8 cellular contexts compared by ENCODE assay signal in genomic region chr1:94247146-94248094, GRCh38. TPM values are rescaled to one million over a fixed set of nuclear protein-coding genes. Genes with fewer than 3 reads are reported as not detected.
DNase-seq lines count a peak whose midpoint lies in the region; ATAC-seq, FAIRE-seq and TF ChIP-seq lines count a peak whose summit lies in the region.

No MANE protein-coding gene starts in this region.

- WGBS in A549 (ENCODE audit: missing lambda C conversion rate) = under 1% methylated on average over 16 of the region's 102 CpGs

- H3K36me3 Mint-ChIP-seq in activated T-helper 17 cell treated with anti-CD3 and anti-CD28 coated beads, Interleukin-2, amount 50 U/mL, for 72 hours (ENCODE audit: low read depth) = peaks cover 5% of the 10 kb centered on the region

- H3K4me3 ChIP-seq in A549 (peak overlapping the region; percentile 75), GM12865 (ENCODE audit: low read depth, low read length) (no peak overlapping the region; the same call in 1 of the 2 replicates), osteoblast (ENCODE audit: insufficient read depth, low read length) (peak overlapping the region; percentile 83)

- H3K27me3 Mint-ChIP-seq in activated T-helper 17 cell treated with anti-CD3 and anti-CD28 coated beads, Interleukin-2, amount 50 U/mL, for 72 hours = peaks cover 70% of the 10 kb centered on the region

- no peak for TF ChIP-seq POLR2A in A549 (IDR thresholded peaks at IDR 0.05; ENCODE audit: low read length)

- peaks cover 11% of the 10 kb centered on the region for H3K9me3 Mint-ChIP-seq in activated T-helper 17 cell treated with anti-CD3 and anti-CD28 coated beads, Interleukin-2, amount 50 U/mL, for 72 hours

- H3K36me3 ChIP-seq in osteoblast (ENCODE audit: insufficient read depth, low read length) = no peaks in the 10 kb centered on the region

- H3K27me3 ChIP-seq in osteoblast (ENCODE audit: insufficient read depth, low read length) = no peaks in the 10 kb centered on the region

- H3K79me2 ChIP-seq in osteoblast (ENCODE audit: insufficient read depth, low read length) = peaks cover 44% of the 10 kb centered on the region

- TF ChIP-seq CTCF in A549 (IDR thresholded peaks at IDR 0.05) (0 out of 3 replicates have a peak, but pooled peaks have one; percentile 5), GM12865 (IDR thresholded peaks at IDR 0.05; ENCODE audit: insufficient read depth, low read depth, low read length, missing control alignments) (no peak), osteoblast (IDR thresholded peaks at IDR 0.05; ENCODE audit: extremely low read depth, low read depth, low read length) (no peak)

- H3K9me3 ChIP-seq in A549 (peaks cover under 1% of the 10 kb centered on the region; the same call in 1 of the 3 replicates), osteoblast (ENCODE audit: low read depth, low read length) (no peaks in the 10 kb centered on the region)

- peak overlapping the region; percentile 78 for H3K4me3 Mint-ChIP-seq in activated T-helper 17 cell treated with anti-CD3 and anti-CD28 coated beads, Interleukin-2, amount 50 U/mL, for 72 hours

- CTCF ChIA-PET in A549 (lab: Yijun Ruan, JAX) = interaction anchor here (1.1 to 3.6 kb wide), 6 partner anchors 10 to 202 kb away, joined by 3 to 19 read pairs (median 4); partner anchors contain the start of gene ARHGAP29

- no peaks in the 10 kb centered on the region for H4K20me1 ChIP-seq in osteoblast (ENCODE audit: insufficient read depth, low read length)

- H3K27ac ChIP-seq in A549 = peak overlapping the region; percentile 81 to 98
- H3K27ac ChIP-seq in osteoblast (ENCODE audit: low read depth, low read length) = peak overlapping the region; percentile 87

- peak; percentile 91 to 92 for ATAC-seq in A549
- peak; percentile 82 for ATAC-seq in HG02763 (IDR thresholded peaks at IDR 0.05; ENCODE audit: unreplicated experiment)
- ATAC-seq in activated T-helper 17 cell treated with anti-CD3 and anti-CD28 coated beads, Interleukin-2, amount 50 U/mL, for 72 hours (replicated peaks) = peak; percentile 79

- peaks cover 24% of the 10 kb centered on the region for H3K4me1 ChIP-seq in A549
- H3K4me1 ChIP-seq in osteoblast (ENCODE audit: insufficient read depth, low read length) = peaks cover 20% of the 10 kb centered on the region

- H2AFZ ChIP-seq in osteoblast (ENCODE audit: low read length) = peak overlapping the region; percentile 82

- FAIRE-seq in A549 (lab: Jason Lieb, UNC) = no peak

- H3K4me1 Mint-ChIP-seq in activated T-helper 17 cell treated with anti-CD3 and anti-CD28 coated beads, Interleukin-2, amount 50 U/mL, for 72 hours = peaks cover 13% of the 10 kb centered on the region

- peak; percentile 43 to 68 for DNase-seq in A549 (ENCODE audit: low read depth in 1 of 2, low spot score in 1 of 2)
- peak; percentile 44 for DNase-seq in GM12865 (ENCODE audit: low read depth)
- DNase-seq in NCI-H460 (ENCODE audit: extremely low read depth, low read depth) = peak; percentile 62
- peak; percentile 89 for DNase-seq in glomerular visceral epithelial cell (ENCODE audit: extremely low spot score)
- DNase-seq in osteoblast (ENCODE audit: insufficient read length, low spot score, missing footprints) = peak; percentile 92
- DNase-seq in NCI-H1436 treated with DMSO at 0.1 percent for 48 hours (lab: John Stamatoyannopoulos, UW) = no peak

- TF ChIP-seq EP300 in A549 (IDR thresholded peaks at IDR 0.05) = no peak

- POLR2A ChIA-PET in A549 (lab: Yijun Ruan, JAX) = interaction anchor here (1.0 to 2.0 kb wide), 3 partner anchors 10 to 216 kb away, joined by 3 to 13 read pairs (median 9); partner anchors contain the start of gene ARHGAP29

- no peak; a peak in 1 of 5 replicates for TF ChIP-seq RAD21 in A549 (conservative IDR thresholded peaks at IDR 0.05 in 1 of 2, IDR thresholded peaks at IDR 0.05 in 1 of 2)

- H3K27ac Mint-ChIP-seq in activated T-helper 17 cell treated with anti-CD3 and anti-CD28 coated beads, Interleukin-2, amount 50 U/mL, for 72 hours = no peak overlapping the region

- H3K4me2 ChIP-seq in A549 = peak overlapping the region; percentile 94
- H3K4me2 ChIP-seq in osteoblast (ENCODE audit: insufficient read depth, low read length) = peak overlapping the region; percentile 80

TF ChIP-seq in A549, 52 proteins besides CTCF, POLR2A, EP300 and RAD21:
- TF ChIP-seq SMC3 (IDR thresholded peaks at IDR 0.05) (peak; percentile 21; the same call in 2 of the 3 replicates), PHF8 (IDR thresholded peaks at IDR 0.05; ENCODE audit: borderline replicate concordance, low read depth) (0 out of 2 replicates have a peak, but pooled peaks have one; percentile 26), BCL3 (IDR thresholded peaks at IDR 0.05) (no peak), CBX8 (IDR thresholded peaks at IDR 0.05) (no peak), ESRRA (IDR thresholded peaks at IDR 0.05; ENCODE audit: borderline replicate concordance, low read length) (no peak), RCOR1 (IDR thresholded peaks at IDR 0.05; ENCODE audit: low read depth, low read length) (no peak), JUN (IDR thresholded peaks at IDR 0.05) (peak in 1 of 2 experiments; percentile 52; a peak in 1 of 5 replicates), GATA3 (IDR thresholded peaks at IDR 0.05; ENCODE audit: borderline replicate concordance) (no peak)

RNA-seq across cellular contexts. Expression of gene ARHGAP29, which starts 10.0 kb away (rescaled TPM):
- polyA plus RNA-seq in A549 (2011; rRNA removed) (22.0 and 29.7 TPM in 2 replicates), A549 (2017; fragmentation: RNase III; extraction: RNeasy Plus Mini Kit Qiagen cat#74134 plus additional on column Dnase treatment) (14.3 to 16.2 TPM (median 15.8 TPM) in 3 replicates)
- 4.7 and 5.0 TPM in 2 replicates for polyA plus RNA-seq in A549 (2012; cell fraction: cytosol; rRNA removed)
- polyA plus RNA-seq in A549 (2012; cell fraction: nucleus; rRNA removed) = 4.3 and 5.9 TPM in 2 replicates
- polyA minus RNA-seq in A549 (2011; rRNA and poly(A)+ RNA removed) = 15.6 and 16.1 TPM in 2 replicates
- 19.8 and 27.3 TPM in 2 replicates for total RNA-seq in NCI-H460 (2014; rRNA removed; shearing (Covaris generic))
- 14.1 and 18.0 TPM in 2 replicates for polyA plus RNA-seq in NCI-H460 (2014; cell fraction: nucleus; rRNA removed)
- not detected for total RNA-seq in activated T-helper 17 cell treated with anti-CD3 and anti-CD28 coated beads, Interleukin-2, amount 50 U/mL, for 72 hours
- total RNA-seq in osteoblast = 13.3 and 17.0 TPM in 2 replicates

Comparison
In these comparisons a context has a peak if more than half of its experiments do, and no peak if none do; other contexts are left out.
1. RNA of gene ARHGAP29, which starts 10.0 kb away (total RNA-seq): 19.8 to 27.3 TPM in NCI-H460 and 13.3 to 17.0 TPM in osteoblast; not detected in activated T-helper 17 cell treated with anti-CD3 and anti-CD28 coated beads, Interleukin-2, amount 50 U/mL, for 72 hours; every median in the first group is over 10 times any median in the second.
2. Peak in every context shown above with its lines, with median percentiles within 50 percentile points of each other: ATAC-seq.